Comparison of ENCODE assay signal across 16 cellular contexts in the genomic region with DNA sequence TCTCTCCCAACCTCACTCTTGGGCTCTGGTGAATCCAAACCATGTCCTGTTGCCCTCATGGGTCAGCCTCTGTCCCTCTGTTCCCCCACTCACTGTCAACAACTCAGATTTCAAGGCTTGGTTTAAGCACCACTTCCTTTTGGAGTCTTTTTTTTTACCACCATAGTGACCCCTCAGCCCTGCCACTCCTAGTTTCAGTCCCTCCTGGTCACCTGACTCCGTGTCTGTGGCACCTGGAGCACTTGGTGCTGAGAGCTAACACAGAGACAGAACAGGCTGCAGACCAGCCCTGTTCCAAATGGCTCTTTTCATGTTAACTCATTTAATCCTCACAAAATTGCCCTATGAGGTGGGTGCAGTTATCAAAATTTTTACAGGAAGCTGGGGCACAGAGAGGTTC. TPM values are rescaled to one million over a fixed set of nuclear protein-coding genes. Genes with fewer than 3 reads are reported as not detected.
A peak's percentile ranks its signal among the peaks of the same experiment; 100 is the strongest.
DNase-seq lines count a peak whose midpoint lies in the region; ATAC-seq, FAIRE-seq and TF ChIP-seq lines count a peak whose summit lies in the region.
"Had no signal": no experiment of that assay in that cellular context is flagged by ENCODE, and none has a peak within 500 bp of the region (broad histone marks: within the 10 kb centered on the region; RNA-seq: fewer than 3 reads in every experiment).

No MANE protein-coding gene starts in this region.

- H3K36me3 ChIP-seq in OCI-LY7 (ENCODE audit: insufficient read depth, low read length) (no peaks in the 10 kb centered on the region), GM12878 (ENCODE audit: control insufficient read depth in 2 of 2, insufficient read depth in 2 of 2, low read length in 1 of 2) (no peaks in the 10 kb centered on the region), gastrocnemius medialis (no peaks in the 10 kb centered on the region)
- H3K36me3 ChIP-seq: tibial nerve, WERI-Rb-1 had no signal

- H3K27ac ChIP-seq in OCI-LY7 (ENCODE audit: low read depth, low read length, poor library complexity, severe bottlenecking) (peak overlapping the region; percentile 93), GM12878 (ENCODE audit: control insufficient read depth, insufficient read depth) (peak overlapping the region; percentile 100), gastrocnemius medialis (no peak overlapping the region)
- H3K27ac ChIP-seq: psoas muscle, WERI-Rb-1 had no signal

- BruUV-seq in OCI-LY7 (replicated peaks; lab: Mats Ljungman, UMichigan) (no TSS peak), GM12878 (replicated peaks; lab: Mats Ljungman, UMichigan) (no TSS peak)

- H3K4me1 ChIP-seq in OCI-LY7 (ENCODE audit: insufficient read depth, low read length, poor library complexity, severe bottlenecking) (peaks cover 73% of the 10 kb centered on the region), GM12878 (ENCODE audit: control insufficient read depth, insufficient read depth, low read length) (peaks cover 66% of the 10 kb centered on the region), gastrocnemius medialis (no peaks in the 10 kb centered on the region)
- H3K4me1 ChIP-seq: psoas muscle had no signal

- no peak overlapping the region for H3K4me3 Mint-ChIP-seq in activated naive CD4-positive, alpha-beta T cell treated with anti-CD3 and anti-CD28 coated beads for 36 hours
- peak overlapping the region; percentile 82 for H3K4me3 Mint-ChIP-seq in stimulated activated effector memory CD8-positive, alpha-beta T cell treated with anti-CD3 and anti-CD28 coated beads, Interleukin-12 subunit alpha, Interleukin-12 subunit beta, amount 100 ng/mL, for 72 hours
- H3K4me3 Mint-ChIP-seq: endodermal cell had no signal

- TF ChIP-seq POLR2A in GM12878 (IDR thresholded peaks at IDR 0.05; ENCODE audit: low read depth, low read length): no peak
- TF ChIP-seq POLR2A in gastrocnemius medialis (IDR thresholded peaks at IDR 0.05): no peak

- ATAC-seq in GM12878 (no peak), gastrocnemius medialis (no peak)
- ATAC-seq in stimulated activated effector memory CD8-positive, alpha-beta T cell treated with anti-CD3 and anti-CD28 coated beads, Interleukin-12 subunit alpha, Interleukin-12 subunit beta, amount 100 ng/mL, for 72 hours: no peak

- no peaks in the 10 kb centered on the region for H3K79me2 ChIP-seq in OCI-LY7 (ENCODE audit: insufficient read depth, low read depth, low read length)
- no peaks in the 10 kb centered on the region for H3K79me2 ChIP-seq in GM12878 (ENCODE audit: control insufficient read depth, insufficient read depth, low read length)

- SMC1A ChIA-PET in GM12878 (lab: Charles Lee; ENCODE audit: uncharacterized antibody, unreplicated experiment): interaction anchor here (0.8 to 11.1 kb wide), 8 partner anchors 9 to 177 kb away, joined by 3 to 283 read pairs (median 4); a partner anchor contains a TSS

- no peak overlapping the region for H2AFZ ChIP-seq in OCI-LY7 (ENCODE audit: low read length)
- no peak overlapping the region for H2AFZ ChIP-seq in GM12878 (ENCODE audit: control insufficient read depth, low read depth, low read length)

- H3K36me3 Mint-ChIP-seq in activated naive CD4-positive, alpha-beta T cell treated with anti-CD3 and anti-CD28 coated beads for 36 hours (ENCODE audit: low read depth): no peaks in the 10 kb centered on the region
- peaks cover 23% of the 10 kb centered on the region for H3K36me3 Mint-ChIP-seq in stimulated activated effector memory CD8-positive, alpha-beta T cell treated with anti-CD3 and anti-CD28 coated beads, Interleukin-12 subunit alpha, Interleukin-12 subunit beta, amount 100 ng/mL, for 72 hours

- H3K4me2 ChIP-seq in OCI-LY7 (ENCODE audit: low read length) (peak overlapping the region; percentile 90), GM12878 (ENCODE audit: control insufficient read depth, insufficient read depth) (peak overlapping the region; percentile 100)

- no peak for DNase-seq in activated naive CD4-positive, alpha-beta T cell treated with anti-CD3 and anti-CD28 coated beads for 36 hours
- no peak for DNase-seq in activated naive CD4-positive, alpha-beta T cell treated with anti-CD3 and anti-CD28 coated beads, Interleukin-2, amount 50 U/mL, for 16 hours
- no peak for DNase-seq in OCI-LY7 (ENCODE audit: low spot score)
- DNase-seq in GM12878 (ENCODE audit: low read depth, low spot score): no peak
- no peak for DNase-seq in stimulated activated effector memory CD8-positive, alpha-beta T cell treated with anti-CD3 and anti-CD28 coated beads, Interleukin-12 subunit alpha, Interleukin-12 subunit beta, amount 100 ng/mL, for 72 hours (ENCODE audit: low spot score in 2 of 2)
- DNase-seq in SW480 (ENCODE audit: low spot score): no peak
- no peak for DNase-seq in NCI-H446 treated with DMSO at 0.1 percent for 48 hours (lab: John Stamatoyannopoulos, UW)
- DNase-seq in gastrocnemius medialis: no peak
- DNase-seq: activated effector memory CD4-positive, alpha-beta T cell treated with Interleukin-2 at 50 U/mL for 16 hours; DMS53; NCI-H2107; psoas muscle; WERI-Rb-1 had no signal

- H3K27me3 Mint-ChIP-seq in activated naive CD4-positive, alpha-beta T cell treated with anti-CD3 and anti-CD28 coated beads for 36 hours (ENCODE audit: low read depth): no peaks in the 10 kb centered on the region

- H3K9me3 Mint-ChIP-seq in activated naive CD4-positive, alpha-beta T cell treated with anti-CD3 and anti-CD28 coated beads for 36 hours: no peaks in the 10 kb centered on the region
- H3K9me3 Mint-ChIP-seq in stimulated activated effector memory CD8-positive, alpha-beta T cell treated with anti-CD3 and anti-CD28 coated beads, Interleukin-12 subunit alpha, Interleukin-12 subunit beta, amount 100 ng/mL, for 72 hours: no peaks in the 10 kb centered on the region
- H3K9me3 Mint-ChIP-seq: endodermal cell had no signal

- WGBS in GM12878 (ENCODE audit: insufficient coverage, insufficient replicate concordance, low lambda C conversion rate, missing lambda C conversion rate): 93% methylated on average over 1 of the region's 1 CpG

- CTCF ChIA-PET in activated naive CD4-positive, alpha-beta T cell treated with anti-CD3 and anti-CD28 coated beads for 36 hours (lab: Charles Lee): no interaction called here
- CTCF ChIA-PET in OCI-LY7 (lab: Charles Lee; ENCODE audit: unreplicated experiment): no interaction called here
- CTCF ChIA-PET in GM12878 (lab: Yijun Ruan, JAX): interaction anchor here (0.8 to 8.7 kb wide), 5 partner anchors 9 to 142 kb away, joined by 3 to 251 read pairs (median 3); a partner anchor contains a TSS

- H3K4me3 ChIP-seq in OCI-LY7 (ENCODE audit: low read depth, low read length, poor library complexity, severe bottlenecking): peak overlapping the region; percentile 2
- H3K4me3 ChIP-seq in GM12878: no peak overlapping the region
- H3K4me3 ChIP-seq in gastrocnemius medialis: no peak overlapping the region
- H3K4me3 ChIP-seq: psoas muscle, tibial nerve had no signal

- no peak for FAIRE-seq in GM12878 (lab: Jason Lieb, UNC)
- FAIRE-seq: bronchial epithelial cell had no signal

- H3K9me2 ChIP-seq in OCI-LY7 (ENCODE audit: insufficient read depth, low read length): no peaks in the 10 kb centered on the region

- intact Hi-C loops in activated naive CD4-positive, alpha-beta T cell treated with anti-CD3 and anti-CD28 coated beads for 36 hours (cut with micrococcal nuclease): no loop called here
- intact Hi-C loops in OCI-LY7 (cut with micrococcal nuclease; ENCODE audit: unreplicated experiment): loop anchor here (5.0 kb wide), 3 partner anchors 84 to 504 kb away; no protein-coding TSS in a partner anchor
- intact Hi-C loops in GM12878 (cut with micrococcal nuclease; ENCODE audit: unreplicated experiment): no loop called here
- intact Hi-C loops in gastrocnemius medialis (cut with DNase I; ENCODE audit: low total_unique reads): loop anchor here (10.0 kb wide), 1 partner anchor 97 kb away; no protein-coding TSS in a partner anchor

- no peak for TF ChIP-seq RAD21 in GM12878 (IDR thresholded peaks at IDR 0.05; ENCODE audit: insufficient read depth, low read depth, low read length)

- peak overlapping the region; percentile 98 for H3K9ac ChIP-seq in GM12878 (ENCODE audit: control insufficient read depth, insufficient read depth, low read length)

- TF ChIP-seq CTCF in OCI-LY7 (conservative IDR thresholded peaks at IDR 0.05; ENCODE audit: low read length) (no peak), GM12878 (IDR thresholded peaks at IDR 0.05 in 2 of 3, conservative IDR thresholded peaks at IDR 0.05 in 1 of 3; ENCODE audit: control insufficient read depth in 2 of 3, extremely low read depth in 1 of 3, insufficient read depth in 1 of 3, low read depth in 3 of 3, low read length in 3 of 3) (no peak), gastrocnemius medialis (IDR thresholded peaks at IDR 0.05 in 4 of 5, conservative IDR thresholded peaks at IDR 0.05 in 1 of 5) (no peak)

- RAD21 ChIA-PET in GM12878 (lab: Charles Lee; ENCODE audit: unreplicated experiment): interaction anchor here (0.8 to 6.5 kb wide), 9 partner anchors 9 to 175 kb away, joined by 3 to 241 read pairs (median 4); no protein-coding TSS in a partner anchor

- POLR2A ChIA-PET in OCI-LY7 (lab: Charles Lee): interaction anchor here (0.6 to 1.0 kb wide), 4 partner anchors 9 to 315 kb away, joined by 3 read pairs; no protein-coding TSS in a partner anchor
- POLR2A ChIA-PET in GM12878 (lab: Charles Lee): interaction anchor here (0.8 to 6.4 kb wide), 6 partner anchors 33 to 188 kb away, joined by 3 to 102 read pairs (median 5); a partner anchor contains a TSS

- H3K27me3 ChIP-seq in GM12878 (replicated peaks in 1 of 2; ENCODE audit: control insufficient read depth in 2 of 2, insufficient read depth in 2 of 2, low read length in 1 of 2): no peaks in the 10 kb centered on the region
- H3K27me3 ChIP-seq in gastrocnemius medialis: peaks cover 0 to 3% (median 0%) of the 10 kb centered on the region in 3 donors
- H3K27me3 ChIP-seq: tibial nerve had no signal

- in situ Hi-C loops in GM12878 (cut with MboI) (loop anchor here (5.0 kb wide), 2 partner anchors 54 to 144 kb away; no protein-coding TSS in a partner anchor), gastrocnemius medialis (cut with MboI; ENCODE audit: low sequenced_read_pairs in 4 of 4) (no loop called here)

- H4K20me1 ChIP-seq in OCI-LY7 (ENCODE audit: insufficient read depth, low read length): no peaks in the 10 kb centered on the region
- H4K20me1 ChIP-seq in GM12878 (ENCODE audit: control insufficient read depth, insufficient read depth): no peaks in the 10 kb centered on the region

- H3K27ac Mint-ChIP-seq in activated naive CD4-positive, alpha-beta T cell treated with anti-CD3 and anti-CD28 coated beads for 36 hours: peak overlapping the region; percentile 99
- peak overlapping the region; percentile 97 for H3K27ac Mint-ChIP-seq in stimulated activated effector memory CD8-positive, alpha-beta T cell treated with anti-CD3 and anti-CD28 coated beads, Interleukin-12 subunit alpha, Interleukin-12 subunit beta, amount 100 ng/mL, for 72 hours
- H3K27ac Mint-ChIP-seq: endodermal cell had no signal

- peaks cover 78% of the 10 kb centered on the region for H3K4me1 Mint-ChIP-seq in activated naive CD4-positive, alpha-beta T cell treated with anti-CD3 and anti-CD28 coated beads for 36 hours (ENCODE audit: low read depth)
- peaks cover 88% of the 10 kb centered on the region for H3K4me1 Mint-ChIP-seq in stimulated activated effector memory CD8-positive, alpha-beta T cell treated with anti-CD3 and anti-CD28 coated beads, Interleukin-12 subunit alpha, Interleukin-12 subunit beta, amount 100 ng/mL, for 72 hours

- H3K9me3 ChIP-seq in OCI-LY7 (ENCODE audit: low read length): no peaks in the 10 kb centered on the region
- no peaks in the 10 kb centered on the region; the same call in 2 of the 3 replicates for H3K9me3 ChIP-seq in GM12878 (replicated peaks; ENCODE audit: control insufficient read depth, insufficient read depth, low read length)
- no peaks in the 10 kb centered on the region for H3K9me3 ChIP-seq in gastrocnemius medialis
- H3K9me3 ChIP-seq: psoas muscle, tibial nerve had no signal

- no peak for TF ChIP-seq EP300 in GM12878 (IDR thresholded peaks at IDR 0.05; ENCODE audit: borderline replicate concordance in 1 of 2, control insufficient read depth in 1 of 2, low read depth in 2 of 2, low read length in 2 of 2)

RNA-seq across cellular contexts. Expression of a gene that starts 53.6 kb away (rescaled TPM):
- total RNA-seq in activated naive CD4-positive, alpha-beta T cell treated with anti-CD3 and anti-CD28 coated beads for 36 hours: 10 to 100 TPM; 42.4 to 46.2 TPM
- total RNA-seq in OCI-LY7 (2014; rRNA removed; shearing (Covaris generic)): 8.1 and 10.0 TPM in 2 replicates
- 51.7 and 52.4 TPM in 2 replicates for total RNA-seq in OCI-LY7 (2022)
- total RNA-seq in GM12878 (2013; cell fraction: nucleolus; rRNA removed): 36.2 and 40.2 TPM in 2 replicates
- total RNA-seq in GM12878 (2014; rRNA removed): 4.6 and 7.8 TPM in 2 replicates
- 11.0 and 12.3 TPM in 2 replicates for total RNA-seq in GM12878 (2014; rRNA removed; fragmentation: Illumina TruSeq; extraction: Trizol)
- total RNA-seq in GM12878 (2021): 32.8 and 37.2 TPM in 2 replicates
- 7.3 TPM for polyA plus RNA-seq in GM12878 (2011; ENCODE audit: low read depth)
- 17.1 and 25.3 TPM in 2 replicates for polyA plus RNA-seq in GM12878 (2011; rRNA removed)
- polyA plus RNA-seq in GM12878 (2011; cell fraction: cytosol; rRNA removed): 6.1 and 6.5 TPM in 2 replicates
- 10.0 and 12.6 TPM in 2 replicates for polyA plus RNA-seq in GM12878 (2011; cell fraction: nucleus; rRNA removed)
- polyA plus RNA-seq in GM12878 (2012): 14.0 and 21.2 TPM in 2 replicates
- polyA plus RNA-seq in GM12878 (2014; fragmentation: Illumina TruSeq; extraction: Trizol): 35.3 and 44.0 TPM in 2 replicates
- 10 to 100 TPM; 10.1 to 12.9 TPM for polyA plus RNA-seq in GM12878 (2014; fragmentation: Nextera tagmentation; extraction: Ambion mirVana)
- 12.5 and 19.1 TPM in 2 replicates for polyA plus RNA-seq in GM12878 (2014; rRNA removed)
- polyA plus RNA-seq in GM12878 (2016; fragmentation: Nextera tagmentation; extraction: Ambion mirVana): 10 to 100 TPM; 22.7 to 26.5 TPM
- polyA minus RNA-seq in GM12878 (2011; rRNA and poly(A)+ RNA removed): 4.6 and 9.4 TPM in 2 replicates
- polyA minus RNA-seq in GM12878 (2011; cell fraction: cytosol; rRNA and poly(A)+ RNA removed): 4.4 and 8.5 TPM in 2 replicates
- polyA minus RNA-seq in GM12878 (2011; cell fraction: nucleus; rRNA and poly(A)+ RNA removed): 11.8 and 21.9 TPM in 2 replicates
- total RNA-seq in gastrocnemius medialis: 10 to 100 TPM in 2 of 4 donors, 1 to 10 TPM in 2; 7.3 to 23.9 (median 10.0) TPM

Comparison
In these comparisons a context has a peak if more than half of its experiments do, and no peak if none do; other contexts are left out.
1. H3K27ac ChIP-seq: peak in OCI-LY7 (single experiment) and GM12878 (single experiment); none in gastrocnemius medialis (0 of 4).
2. intact Hi-C loops: an anchor here in OCI-LY7 (5.0 kb wide) and gastrocnemius medialis (10.0 kb wide); none called in activated naive CD4-positive, alpha-beta T cell treated with anti-CD3 and anti-CD28 coated beads for 36 hours and GM12878.